In the genomic region with DNA sequence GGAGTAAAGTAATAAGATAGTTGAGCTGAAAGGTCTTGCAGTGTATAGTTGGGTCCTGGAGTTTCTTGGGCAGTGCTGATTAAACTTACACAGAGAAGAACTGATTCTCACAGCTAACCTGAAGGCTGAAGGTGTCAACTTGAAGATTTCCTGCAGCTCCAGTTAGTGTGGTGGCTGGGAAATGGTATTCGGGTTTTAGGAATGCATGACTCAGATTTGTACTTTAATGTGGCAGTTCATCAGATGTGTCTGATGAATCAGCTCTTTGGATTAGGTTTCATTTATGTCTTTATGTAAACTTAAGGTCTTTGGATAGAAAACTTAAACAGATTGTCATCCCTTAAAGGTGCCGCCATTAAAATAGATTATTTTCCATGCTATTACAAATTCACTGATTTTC, we compare ENCODE assay signal across 15 cellular contexts.
A peak's percentile ranks its signal among the peaks of the same experiment; 100 is the strongest.
DNase-seq lines count a peak whose midpoint lies in the region; ATAC-seq and TF ChIP-seq lines count a peak whose summit lies in the region.
"Had no signal": no experiment of that assay in that cellular context is flagged by ENCODE, and none has a peak within 500 bp of the region (broad histone marks: within the 10 kb centered on the region; RNA-seq: fewer than 3 reads in every experiment).

No MANE protein-coding gene starts in this region.

- no peak for TF ChIP-seq EP300 in SK-N-SH (IDR thresholded peaks at IDR 0.05; ENCODE audit: borderline replicate concordance in 1 of 2, low read depth in 1 of 2, low read length in 1 of 2)

- no peaks in the 10 kb centered on the region for H3K27me3 ChIP-seq in SK-N-SH (ENCODE audit: insufficient read depth)
- H3K27me3 ChIP-seq in adipocyte (replicated peaks; ENCODE audit: control insufficient read depth, insufficient read depth, low read length): no peaks in the 10 kb centered on the region
- H3K27me3 ChIP-seq: SJCRH30, suprapubic skin had no signal

- H3K79me2 ChIP-seq in SK-N-SH (ENCODE audit: insufficient read depth): no peaks in the 10 kb centered on the region

- no peaks in the 10 kb centered on the region for H3F3A ChIP-seq in SK-N-SH (replicated peaks; ENCODE audit: insufficient read depth)

- WGBS in SK-N-SH (ENCODE audit: low lambda C conversion rate): 2% methylated on average over 2 of the region's 2 CpGs

- no peak for TF ChIP-seq CTCF in SK-N-SH (IDR thresholded peaks at IDR 0.05)
- no peak for TF ChIP-seq CTCF in fibroblast of pulmonary artery (IDR thresholded peaks at IDR 0.05; ENCODE audit: low read length, missing control alignments)

- no peak; the same call in 2 of the 3 replicates for ATAC-seq in SK-N-SH treated with all-trans-retinoic acid at 6 μM for 48 hours

- H3K4me1 ChIP-seq in SK-N-SH (ENCODE audit: control insufficient read depth in 1 of 2, insufficient read depth in 2 of 2, low read depth in 1 of 2, low read length in 1 of 2): no peaks in the 10 kb centered on the region
- no peaks in the 10 kb centered on the region for H3K4me1 ChIP-seq in adipocyte (ENCODE audit: control insufficient read depth, insufficient read depth, low read length)
- H3K4me1 ChIP-seq: SJCRH30, suprapubic skin had no signal

- no peak overlapping the region for H3K4me2 ChIP-seq in SK-N-SH

- POLR2A ChIA-PET in SK-N-SH (lab: Yijun Ruan, JAX): no interaction called here

- H4K20me1 ChIP-seq in SK-N-SH (ENCODE audit: insufficient read depth): no peaks in the 10 kb centered on the region

- no peak overlapping the region for H3K4me3 ChIP-seq in SK-N-SH (ENCODE audit: low read depth in 2 of 2, low read length in 1 of 2)
- no peak overlapping the region for H3K4me3 ChIP-seq in adipocyte (ENCODE audit: low read length)
- no peak overlapping the region for H3K4me3 ChIP-seq in fibroblast of pulmonary artery (replicated peaks; ENCODE audit: low read depth, low read length)
- H3K4me3 ChIP-seq: SJCRH30, suprapubic skin had no signal

- H3K36me3 ChIP-seq in SK-N-SH (replicated peaks in 1 of 2; ENCODE audit: control insufficient read depth in 1 of 2, insufficient read depth in 2 of 2, low read length in 1 of 2) (no peaks in the 10 kb centered on the region), adipocyte (ENCODE audit: control insufficient read depth, insufficient read depth, low read length, severe bottlenecking) (no peaks in the 10 kb centered on the region)
- H3K36me3 ChIP-seq: SJCRH30, suprapubic skin had no signal

- TF ChIP-seq RAD21 in SK-N-SH (IDR thresholded peaks at IDR 0.05; ENCODE audit: low read length): no peak

- H3K9me3 ChIP-seq in SK-N-SH: no peaks in the 10 kb centered on the region
- no peaks in the 10 kb centered on the region for H3K9me3 ChIP-seq in adipocyte (ENCODE audit: control insufficient read depth, low read length)
- H3K9me3 ChIP-seq: SJCRH30, suprapubic skin had no signal

- H2AFZ ChIP-seq in SK-N-SH (ENCODE audit: low read depth): no peak overlapping the region

- H3K9me2 ChIP-seq in SK-N-SH: no peaks in the 10 kb centered on the region

- no peak for DNase-seq in SK-N-SH
- DNase-seq in adipocyte (ENCODE audit: low read depth): peak; percentile 43
- peak; percentile 53 for DNase-seq in fibroblast of pulmonary artery (ENCODE audit: low read depth)
- no peak for DNase-seq in NCI-H1930 (lab: John Stamatoyannopoulos, UW)
- no peak for DNase-seq in SKM-1 (lab: John Stamatoyannopoulos, UW; ENCODE audit: unreplicated experiment)
- no peak for DNase-seq in mesenteric fat pad (ENCODE audit: low spot score)
- DNase-seq in CD1c-positive myeloid dendritic cell (ENCODE audit: extremely low spot score): no peak
- DNase-seq: 8988T; activated naive CD4-positive, alpha-beta T cell treated with anti-CD3 and anti-CD28 coated beads, Interleukin-2, amount 10 ng/mL, durations not matched to agents 7 days and 5 days; NCI-H187 treated with DMSO at 0.1 percent for 48 hours; NCI-H82; posterior cingulate gyrus; SJCRH30 had no signal

- CTCF ChIA-PET in SK-N-SH (lab: Yijun Ruan, JAX): no interaction called here

- H3K9ac ChIP-seq in SK-N-SH (no peak overlapping the region), adipocyte (ENCODE audit: low read length) (no peak overlapping the region)

- no peak overlapping the region for H3K27ac ChIP-seq in SK-N-SH (ENCODE audit: low read depth in 2 of 2, low read length in 1 of 2)
- H3K27ac ChIP-seq: SJCRH30, suprapubic skin had no signal

TF ChIP-seq in SK-N-SH, 30 proteins besides CTCF, POLR2A, EP300 and RAD21:
- TF ChIP-seq, protein P1, sequence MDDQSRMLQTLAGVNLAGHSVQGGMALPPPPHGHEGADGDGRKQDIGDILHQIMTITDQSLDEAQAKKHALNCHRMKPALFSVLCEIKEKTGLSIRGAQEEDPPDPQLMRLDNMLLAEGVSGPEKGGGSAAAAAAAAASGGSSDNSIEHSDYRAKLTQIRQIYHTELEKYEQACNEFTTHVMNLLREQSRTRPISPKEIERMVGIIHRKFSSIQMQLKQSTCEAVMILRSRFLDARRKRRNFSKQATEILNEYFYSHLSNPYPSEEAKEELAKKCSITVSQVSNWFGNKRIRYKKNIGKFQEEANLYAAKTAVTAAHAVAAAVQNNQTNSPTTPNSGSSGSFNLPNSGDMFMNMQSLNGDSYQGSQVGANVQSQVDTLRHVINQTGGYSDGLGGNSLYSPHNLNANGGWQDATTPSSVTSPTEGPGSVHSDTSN (IDR thresholded peaks at IDR 0.05): peak; percentile 28; the same call in 1 of the 2 replicates
- TF ChIP-seq MXI1 (IDR thresholded peaks at IDR 0.05; ENCODE audit: low read depth, low read length) (no peak), JUND (IDR thresholded peaks at IDR 0.05) (peak; percentile 40; the same call in 1 of the 2 replicates), TCF12 (IDR thresholded peaks at IDR 0.05) (peak; percentile 9; the same call in 1 of the 2 replicates), SMC3 (IDR thresholded peaks at IDR 0.05; ENCODE audit: low read depth, low read length) (no peak)

TF ChIP-seq in SK-N-SH treated with all-trans-retinoic acid at 6 μM for 48 hours, 23 proteins besides CTCF, POLR2A, EP300 and RAD21:
- TF ChIP-seq ISL1 (CRISPR knock-in tag; IDR thresholded peaks at IDR 0.05): no peak
TF ChIP-seq in SK-N-SH treated with all-trans-retinoic acid at 6 μM for 48 hours: peak in this region for 0.

Comparison
In these comparisons a context has a peak if more than half of its experiments do, and no peak if none do; other contexts are left out.
1. DNase-seq: peak in adipocyte (single experiment) and fibroblast of pulmonary artery (single experiment); none in SK-N-SH (single experiment), NCI-H1930 (0 of 2), SKM-1 (single experiment), mesenteric fat pad (single experiment) and CD1c-positive myeloid dendritic cell (single experiment).